Comparison of ENCODE assay signal across 21 cellular contexts in genomic region chr17:74745548-74746177, GRCh38. TPM values are rescaled to one million over a fixed set of nuclear protein-coding genes. Genes with fewer than 3 reads are reported as not detected.
DNase-seq lines count a peak whose midpoint lies in the region; ATAC-seq, FAIRE-seq and TF ChIP-seq lines count a peak whose summit lies in the region.
"Had no signal": no experiment of that assay in that cellular context is flagged by ENCODE, and none has a peak within 500 bp of the region (broad histone marks: within the 10 kb centered on the region; RNA-seq: fewer than 3 reads in every experiment).

No MANE protein-coding gene starts in this region.

- no peak overlapping the region for H3K4me3 Mint-ChIP-seq in T-cell

- peaks cover 11% of the 10 kb centered on the region for H3K27me3 ChIP-seq in H7 (ENCODE audit: control insufficient read depth, insufficient read depth, low read length)
- H3K27me3 ChIP-seq in HepG2 (ENCODE audit: control insufficient read depth in 1 of 2, insufficient read depth in 2 of 2, low read length in 2 of 2): peaks cover 3 to 20% of the 10 kb centered on the region in 2 experiments; a peak in 2 of 5 replicates
- peaks cover 0 to 23% (median 7%) of the 10 kb centered on the region in 3 donors for H3K27me3 ChIP-seq in sigmoid colon
- H3K27me3 ChIP-seq: SJSA1 had no signal

- H3K9ac ChIP-seq in HepG2 (ENCODE audit: insufficient read depth, low read depth, low read length): peak overlapping the region; percentile 16

- intact Hi-C loops in HepG2 (cut with micrococcal nuclease; ENCODE audit: unreplicated experiment) (loop anchor here (1.0 to 2.0 kb wide), 2 partner anchors 25 to 119 kb away; no protein-coding TSS in a partner anchor), sigmoid colon (cut with DNase I) (loop anchor here (2.0 to 5.0 kb wide), 2 partner anchors 25 to 212 kb away; no protein-coding TSS in a partner anchor)

- H3K9me3 Mint-ChIP-seq in T-cell: no peaks in the 10 kb centered on the region
- H3K9me3 Mint-ChIP-seq: T-helper 1 cell treated with Interleukin-12 subunit alpha and Interleukin-12 subunit beta and Interleukin-4 antibody, amounts not matched to agents 30 μg/mL and 1 μg/mL, for 36 hours had no signal

- DNase-seq in H7 (peak; percentile 35), T-cell (no peak), HepG2 (ENCODE audit: low spot score) (no peak), sigmoid colon (peak; percentile 58), NCI-H1436 treated with DMSO at 0.1 percent for 48 hours (lab: John Stamatoyannopoulos, UW) (no peak), SIG-M5 treated with dmso at 0.1 percent for 504 hours (lab: John Stamatoyannopoulos, UW; ENCODE audit: unreplicated experiment) (no peak)
- DNase-seq in stimulated activated CD4-positive, alpha-beta T cell treated with anti-CD3 and anti-CD28 coated beads, Interleukin-4, amount 100 ng/mL, for 4 hours: no peak
- DNase-seq: activated CD4-positive, alpha-beta T cell treated with anti-CD3 and anti-CD28 coated beads, Interleukin-2, amount 50 U/mL, for 4 hours; activated naive CD4-positive, alpha-beta T cell treated with Interleukin-2 at 50 U/mL for 16 hours; central memory CD4-positive, alpha-beta T cell; COR-L47; DND-41; KG1; kidney glomerular epithelial cell; NCI-H2029; stimulated activated CD4-positive, alpha-beta T cell treated with anti-CD3 and anti-CD28 coated beads, Interleukin-4, amount 100 ng/mL, for 24 hours had no signal

- no peak overlapping the region for H3K4me3 ChIP-seq in H7 (ENCODE audit: insufficient read depth, low read depth, low read length)
- peak overlapping the region in 1 of 3 experiments; percentile 99; a peak in 2 of 6 replicates for H3K4me3 ChIP-seq in HepG2 (replicated peaks in 1 of 3; ENCODE audit: insufficient read depth in 1 of 3, low read depth in 2 of 3, low read length in 3 of 3)
- H3K4me3 ChIP-seq in sigmoid colon: no peak overlapping the region
- H3K4me3 ChIP-seq: SJSA1 had no signal

- H4K20me1 ChIP-seq in HepG2 (ENCODE audit: insufficient read depth, low read length): no peaks in the 10 kb centered on the region

- H3K27ac ChIP-seq in HepG2 (ENCODE audit: extremely low read length, insufficient read depth, low read length) (no peak overlapping the region), sigmoid colon (peak overlapping the region in 1 of 4 donors; percentile 38)
- H3K27ac ChIP-seq: SJSA1 had no signal

- no peaks in the 10 kb centered on the region for H3K9me3 ChIP-seq in HepG2 (ENCODE audit: low read length)
- H3K9me3 ChIP-seq in sigmoid colon: no peaks in the 10 kb centered on the region

- TF ChIP-seq POLR2A in HepG2 (IDR thresholded peaks at IDR 0.05; ENCODE audit: insufficient read depth in 1 of 2, low read depth in 2 of 2, low read length in 2 of 2): no peak
- no peak for TF ChIP-seq POLR2A in sigmoid colon (IDR thresholded peaks at IDR 0.05)

- H3K36me3 ChIP-seq in H7 (replicated peaks; ENCODE audit: control insufficient read depth, insufficient read depth, low read length) (0 out of 2 replicates have a peak, but pooled peaks cover 1% of the 10 kb centered on the region), HepG2 (replicated peaks in 1 of 2; ENCODE audit: control insufficient read depth in 1 of 2, insufficient read depth in 2 of 2, low read length in 2 of 2) (no peaks in the 10 kb centered on the region), sigmoid colon (no peaks in the 10 kb centered on the region)

- H2AFZ ChIP-seq in HepG2 (ENCODE audit: low read length): no peak overlapping the region

- TF ChIP-seq CTCF in HepG2 (CRISPR knock-in tag; IDR thresholded peaks at IDR 0.05): no peak
- no peak for TF ChIP-seq CTCF in sigmoid colon (IDR thresholded peaks at IDR 0.05)

- POLR2A ChIA-PET in T-cell (lab: Charles Lee) (interaction anchor here in 1 of 2 donors (1.1 kb wide), 1 partner anchor 46 kb away, joined by 3 read pairs; no protein-coding TSS in a partner anchor), HepG2 (lab: Yijun Ruan, JAX) (interaction anchor here (0.6 to 21.5 kb wide), 6 partner anchors 8 to 127 kb away, joined by 3 to 1459 read pairs (median 12); partner anchors contain the start of genes FDXR, NAT9 and RAB37)

- TF ChIP-seq EP300 in HepG2 (IDR thresholded peaks at IDR 0.05; ENCODE audit: low read depth in 2 of 2, low read length in 2 of 2) (no peak), HepG2 (CRISPR knock-in tag; IDR thresholded peaks at IDR 0.05; ENCODE audit: borderline replicate concordance) (no peak), sigmoid colon (IDR thresholded peaks at IDR 0.05) (no peak)

- TF ChIP-seq RAD21 in HepG2 (CRISPR knock-in tag; IDR thresholded peaks at IDR 0.05): no peak

- ATAC-seq in T-cell (replicated peaks in 1 of 4): no peak
- no peak for ATAC-seq in HepG2
- no peak for ATAC-seq in HG03175 (IDR thresholded peaks at IDR 0.05; ENCODE audit: unreplicated experiment)

- no peaks in the 10 kb centered on the region for H3K27me3 Mint-ChIP-seq in T-cell

- H3K4me1 Mint-ChIP-seq in T-cell: peaks cover 68 to 74% (median 69%) of the 10 kb centered on the region in 3 donors

- no peak for FAIRE-seq in HepG2 (lab: Jason Lieb, UNC)

- H3K27ac Mint-ChIP-seq in T-cell: peak overlapping the region; percentile 92 to 93

- H3K4me2 ChIP-seq in HepG2 (ENCODE audit: low read depth, low read length): peak overlapping the region; percentile 99

- H3K4me1 ChIP-seq in HepG2 (ENCODE audit: insufficient read depth, low read length): peaks cover 59% of the 10 kb centered on the region
- H3K4me1 ChIP-seq in sigmoid colon: peaks cover 0 to 29% (median 20%) of the 10 kb centered on the region in 4 donors

- in situ Hi-C loops in HepG2 (cut with HindIII; ENCODE audit: extremely low pct_ligation_motif_present, low pct_unique_long_range_greater_than_20kb): loop anchor here (5.0 kb wide), 1 partner anchor 37 kb away; no protein-coding TSS in a partner anchor

- H3K79me2 ChIP-seq in HepG2 (ENCODE audit: insufficient read depth, low read length): peaks cover 23% of the 10 kb centered on the region

- WGBS in HepG2 (ENCODE audit: low lambda C conversion rate): 53% methylated on average over 8 of the region's 8 CpGs
- WGBS in sigmoid colon, 2 donors: 91 to 92% methylated on average over 8 of the region's 8 CpGs

- no TSS peak for BruUV-seq in HepG2 (replicated peaks; lab: Mats Ljungman, UMichigan)

- CTCF ChIA-PET in T-cell (lab: Charles Lee) (interaction anchor here (0.6 to 2.9 kb wide), 23 partner anchors 9 to 120 kb away, joined by 3 to 25 read pairs (median 5); partner anchors contain the start of gene NAT9 (in 1 of the 2)), HepG2 (lab: Yijun Ruan, JAX; ENCODE audit: low intra/inter-chr PET ratio, low total read pairs) (interaction anchor here (1.3 to 9.0 kb wide), 8 partner anchors 9 to 88 kb away, joined by 4 to 219 read pairs (median 10); partner anchors contain the start of genes NAT9 and RAB37)

- peaks cover 4% of the 10 kb centered on the region for H3K36me3 Mint-ChIP-seq in T-cell

RNA-seq across cellular contexts. Expression of gene NHERF1, which starts 2.8 kb away (rescaled TPM):
- total RNA-seq in H7 (2014; rRNA removed; shearing (Covaris generic)): 63.1 and 79.1 TPM in 2 replicates
- total RNA-seq in T-cell: 100 to 1,000 TPM; 104 to 260 (median 223) TPM
- 138 and 169 TPM in 2 replicates for total RNA-seq in HepG2 (2016; rRNA removed; fragmentation: Illumina TruSeq; extraction: Trizol)
- 27.0 and 28.2 TPM in 2 replicates for total RNA-seq in HepG2 (2016; cell fraction: cytosol; rRNA removed; fragmentation: Illumina TruSeq; extraction: Trizol; ENCODE audit: low read depth)
- total RNA-seq in HepG2 (2016; cell fraction: insoluble cytoplasmic fraction; rRNA removed; fragmentation: Illumina TruSeq; extraction: Trizol): 118 and 171 TPM in 2 replicates
- total RNA-seq in HepG2 (2016; cell fraction: membrane; rRNA removed; fragmentation: Illumina TruSeq; extraction: Trizol): 64.4 and 79.9 TPM in 2 replicates
- total RNA-seq in HepG2 (2016; cell fraction: nucleus; rRNA removed; fragmentation: Illumina TruSeq; extraction: Trizol): 75.3 and 85.2 TPM in 2 replicates
- 266 and 269 TPM in 2 replicates for polyA plus RNA-seq in HepG2 (2011; rRNA removed)
- 232 and 243 TPM in 2 replicates for polyA plus RNA-seq in HepG2 (2011; cell fraction: cytosol; rRNA removed)
- polyA plus RNA-seq in HepG2 (2011; cell fraction: nucleus; rRNA removed): 152 and 164 TPM in 2 replicates
- polyA plus RNA-seq in HepG2 (2012): 209 and 226 TPM in 2 replicates
- 52.4 and 55.7 TPM in 2 replicates for polyA plus RNA-seq in HepG2 (2016; cell fraction: cytosol; fragmentation: Illumina TruSeq; extraction: Trizol; ENCODE audit: low read depth)
- polyA plus RNA-seq in HepG2 (2016; cell fraction: insoluble cytoplasmic fraction; fragmentation: Illumina TruSeq; extraction: Trizol; ENCODE audit: low read depth): 275 and 359 TPM in 2 replicates
- polyA plus RNA-seq in HepG2 (2016; cell fraction: membrane; fragmentation: Illumina TruSeq; extraction: Trizol; ENCODE audit: low read depth): 109 and 126 TPM in 2 replicates
- 248 and 253 TPM in 2 replicates for polyA plus RNA-seq in HepG2 (2016; cell fraction: nucleus; fragmentation: Illumina TruSeq; extraction: Trizol; ENCODE audit: insufficient read depth, low read depth)
- 92.0 and 295 TPM in 2 replicates for polyA minus RNA-seq in HepG2 (2011; rRNA and poly(A)+ RNA removed; ENCODE audit: low replicate concordance)
- polyA minus RNA-seq in HepG2 (2011; cell fraction: cytosol; rRNA and poly(A)+ RNA removed): 130 and 139 TPM in 2 replicates
- 62.8 and 68.1 TPM in 2 replicates for polyA minus RNA-seq in HepG2 (2011; cell fraction: nucleus; rRNA and poly(A)+ RNA removed)
- 10 to 100 TPM in 1 of 4 donors, 1 to 10 TPM in 3; 6.6 to 12.5 (median 7.3) TPM for total RNA-seq in sigmoid colon
- polyA plus RNA-seq in sigmoid colon: 100 to 1,000 TPM; 122 to 420 (median 194) TPM

RNA-seq across cellular contexts. Expression of gene RAB37, which starts 8.6 kb away (rescaled TPM):
- total RNA-seq in H7 (2014; rRNA removed; shearing (Covaris generic)): 2.5 and 3.5 TPM in 2 replicates
- total RNA-seq in T-cell: 10 to 100 TPM; 31.2 to 73.4 (median 40.7) TPM
- 0.91 and 1.1 TPM in 2 replicates for total RNA-seq in HepG2 (2016; rRNA removed; fragmentation: Illumina TruSeq; extraction: Trizol)
- total RNA-seq in HepG2 (2016; cell fraction: cytosol; rRNA removed; fragmentation: Illumina TruSeq; extraction: Trizol; ENCODE audit: low read depth): 0.30 TPM in 1 of 2 replicates, not detected in the other
- total RNA-seq in HepG2 (2016; cell fraction: insoluble cytoplasmic fraction; rRNA removed; fragmentation: Illumina TruSeq; extraction: Trizol): 0.73 and 1.0 TPM in 2 replicates
- total RNA-seq in HepG2 (2016; cell fraction: membrane; rRNA removed; fragmentation: Illumina TruSeq; extraction: Trizol): 0.83 and 0.93 TPM in 2 replicates
- total RNA-seq in HepG2 (2016; cell fraction: nucleus; rRNA removed; fragmentation: Illumina TruSeq; extraction: Trizol): 0.96 and 1.3 TPM in 2 replicates
- polyA plus RNA-seq in HepG2 (2011; rRNA removed): 3.7 and 4.7 TPM in 2 replicates
- polyA plus RNA-seq in HepG2 (2011; cell fraction: cytosol; rRNA removed): 2.1 and 2.8 TPM in 2 replicates
- 7.0 and 8.4 TPM in 2 replicates for polyA plus RNA-seq in HepG2 (2011; cell fraction: nucleus; rRNA removed)
- polyA plus RNA-seq in HepG2 (2012): 1.8 and 2.4 TPM in 2 replicates
- polyA plus RNA-seq in HepG2 (2016; cell fraction: cytosol; fragmentation: Illumina TruSeq; extraction: Trizol; ENCODE audit: low read depth): 0.18 and 0.22 TPM in 2 replicates
- 0.83 and 0.93 TPM in 2 replicates for polyA plus RNA-seq in HepG2 (2016; cell fraction: insoluble cytoplasmic fraction; fragmentation: Illumina TruSeq; extraction: Trizol; ENCODE audit: low read depth)
- 0.48 and 0.49 TPM in 2 replicates for polyA plus RNA-seq in HepG2 (2016; cell fraction: membrane; fragmentation: Illumina TruSeq; extraction: Trizol; ENCODE audit: low read depth)
- polyA plus RNA-seq in HepG2 (2016; cell fraction: nucleus; fragmentation: Illumina TruSeq; extraction: Trizol; ENCODE audit: insufficient read depth, low read depth): 2.4 and 2.8 TPM in 2 replicates
- 2.2 TPM in 1 of 2 replicates, not detected in the other for polyA minus RNA-seq in HepG2 (2011; rRNA and poly(A)+ RNA removed; ENCODE audit: low replicate concordance)
- 0.70 and 2.0 TPM in 2 replicates for polyA minus RNA-seq in HepG2 (2011; cell fraction: cytosol; rRNA and poly(A)+ RNA removed)
- polyA minus RNA-seq in HepG2 (2011; cell fraction: nucleus; rRNA and poly(A)+ RNA removed): 1.4 and 1.7 TPM in 2 replicates
- total RNA-seq in sigmoid colon: 1 to 10 TPM in 3 of 4 donors, under 1 TPM in 1; 0.54 to 4.1 (median 1.4) TPM
- 10 to 100 TPM; 15.2 to 28.8 (median 16.9) TPM for polyA plus RNA-seq in sigmoid colon
- total RNA-seq: fibroblast of villous mesenchyme had no signal

RNA-seq across cellular contexts. Expression of gene NAT9, which starts 30.5 kb away (rescaled TPM):
- 47.9 and 73.3 TPM in 2 replicates for total RNA-seq in H7 (2014; rRNA removed; shearing (Covaris generic))
- 10 to 100 TPM; 37.2 to 74.4 (median 71.9) TPM for total RNA-seq in T-cell
- 37.6 and 44.2 TPM in 2 replicates for total RNA-seq in HepG2 (2016; rRNA removed; fragmentation: Illumina TruSeq; extraction: Trizol)
- 16.5 and 18.6 TPM in 2 replicates for total RNA-seq in HepG2 (2016; cell fraction: cytosol; rRNA removed; fragmentation: Illumina TruSeq; extraction: Trizol; ENCODE audit: low read depth)
- 38.7 and 44.6 TPM in 2 replicates for total RNA-seq in HepG2 (2016; cell fraction: insoluble cytoplasmic fraction; rRNA removed; fragmentation: Illumina TruSeq; extraction: Trizol)
- 25.6 and 29.9 TPM in 2 replicates for total RNA-seq in HepG2 (2016; cell fraction: membrane; rRNA removed; fragmentation: Illumina TruSeq; extraction: Trizol)
- 44.5 and 46.0 TPM in 2 replicates for total RNA-seq in HepG2 (2016; cell fraction: nucleus; rRNA removed; fragmentation: Illumina TruSeq; extraction: Trizol)
- polyA plus RNA-seq in HepG2 (2011; rRNA removed): 39.7 and 49.8 TPM in 2 replicates
- polyA plus RNA-seq in HepG2 (2011; cell fraction: cytosol; rRNA removed): 37.1 and 45.5 TPM in 2 replicates
- 152 and 183 TPM in 2 replicates for polyA plus RNA-seq in HepG2 (2011; cell fraction: nucleus; rRNA removed)
- polyA plus RNA-seq in HepG2 (2012): 37.3 and 50.6 TPM in 2 replicates
- polyA plus RNA-seq in HepG2 (2016; cell fraction: cytosol; fragmentation: Illumina TruSeq; extraction: Trizol; ENCODE audit: low read depth): 8.7 and 8.9 TPM in 2 replicates
- 35.3 and 35.8 TPM in 2 replicates for polyA plus RNA-seq in HepG2 (2016; cell fraction: insoluble cytoplasmic fraction; fragmentation: Illumina TruSeq; extraction: Trizol; ENCODE audit: low read depth)
- 17.6 and 19.9 TPM in 2 replicates for polyA plus RNA-seq in HepG2 (2016; cell fraction: membrane; fragmentation: Illumina TruSeq; extraction: Trizol; ENCODE audit: low read depth)
- 74.0 and 80.9 TPM in 2 replicates for polyA plus RNA-seq in HepG2 (2016; cell fraction: nucleus; fragmentation: Illumina TruSeq; extraction: Trizol; ENCODE audit: insufficient read depth, low read depth)
- 32.3 and 53.7 TPM in 2 replicates for polyA minus RNA-seq in HepG2 (2011; rRNA and poly(A)+ RNA removed; ENCODE audit: low replicate concordance)
- polyA minus RNA-seq in HepG2 (2011; cell fraction: cytosol; rRNA and poly(A)+ RNA removed): 12.7 and 14.7 TPM in 2 replicates
- polyA minus RNA-seq in HepG2 (2011; cell fraction: nucleus; rRNA and poly(A)+ RNA removed): 56.3 and 64.3 TPM in 2 replicates
- 10 to 100 TPM; 14.3 to 29.9 (median 21.7) TPM for total RNA-seq in sigmoid colon
- 10 to 100 TPM; 11.3 to 36.4 (median 14.4) TPM for polyA plus RNA-seq in sigmoid colon

RNA-seq across cellular contexts. Expression of gene CD300LF, which starts 32.9 kb away (rescaled TPM):
- not detected in 2 replicates for total RNA-seq in H7 (2014; rRNA removed; shearing (Covaris generic))
- total RNA-seq in T-cell (under 1 TPM in 1 of 5 donors, not detected in 4; 0.25 TPM), HepG2 (2016; rRNA removed; fragmentation: Illumina TruSeq; extraction: Trizol) (not detected in 2 replicates), sigmoid colon (under 1 TPM in 1 of 4 donors, not detected in 3; 0.27 TPM)
- total RNA-seq in HepG2 (2016; cell fraction: cytosol; rRNA removed; fragmentation: Illumina TruSeq; extraction: Trizol; ENCODE audit: low read depth): not detected in 2 replicates
- total RNA-seq in HepG2 (2016; cell fraction: insoluble cytoplasmic fraction; rRNA removed; fragmentation: Illumina TruSeq; extraction: Trizol): not detected in 2 replicates
- total RNA-seq in HepG2 (2016; cell fraction: membrane; rRNA removed; fragmentation: Illumina TruSeq; extraction: Trizol): not detected in 2 replicates
- not detected in 2 replicates for total RNA-seq in HepG2 (2016; cell fraction: nucleus; rRNA removed; fragmentation: Illumina TruSeq; extraction: Trizol)
- polyA plus RNA-seq in HepG2 (2011; rRNA removed) (not detected in 2 replicates), sigmoid colon (1 to 10 TPM; 1.8 to 8.3 (median 4.8) TPM)
- polyA plus RNA-seq in HepG2 (2011; cell fraction: cytosol; rRNA removed): not detected in 2 replicates
- polyA plus RNA-seq in HepG2 (2011; cell fraction: nucleus; rRNA removed): not detected in 2 replicates
- not detected in 2 replicates for polyA plus RNA-seq in HepG2 (2012)
- polyA plus RNA-seq in HepG2 (2016; cell fraction: cytosol; fragmentation: Illumina TruSeq; extraction: Trizol; ENCODE audit: low read depth): not detected in 2 replicates
- not detected in 2 replicates for polyA plus RNA-seq in HepG2 (2016; cell fraction: insoluble cytoplasmic fraction; fragmentation: Illumina TruSeq; extraction: Trizol; ENCODE audit: low read depth)
- not detected in 2 replicates for polyA plus RNA-seq in HepG2 (2016; cell fraction: membrane; fragmentation: Illumina TruSeq; extraction: Trizol; ENCODE audit: low read depth)
- not detected in 2 replicates for polyA plus RNA-seq in HepG2 (2016; cell fraction: nucleus; fragmentation: Illumina TruSeq; extraction: Trizol; ENCODE audit: insufficient read depth, low read depth)
- polyA minus RNA-seq in HepG2 (2011; rRNA and poly(A)+ RNA removed; ENCODE audit: low replicate concordance): not detected in 2 replicates
- polyA minus RNA-seq in HepG2 (2011; cell fraction: cytosol; rRNA and poly(A)+ RNA removed): not detected in 2 replicates
- polyA minus RNA-seq in HepG2 (2011; cell fraction: nucleus; rRNA and poly(A)+ RNA removed): not detected in 2 replicates
- total RNA-seq: dermis microvascular lymphatic vessel endothelial cell, fibroblast of villous mesenchyme, SJSA1 had no signal

Comparison
In these comparisons a context has a peak if more than half of its experiments do, and no peak if none do; other contexts are left out.
1. DNase-seq: peak in H7 (single experiment) and sigmoid colon (single experiment); none in T-cell (0 of 34), HepG2 (single experiment), stimulated activated CD4-positive, alpha-beta T cell treated with anti-CD3 and anti-CD28 coated beads, Interleukin-4, amount 100 ng/mL, for 4 hours (0 of 2), NCI-H1436 treated with DMSO at 0.1 percent for 48 hours (single experiment) and SIG-M5 treated with dmso at 0.1 percent for 504 hours (single experiment).